In the genomic region with DNA sequence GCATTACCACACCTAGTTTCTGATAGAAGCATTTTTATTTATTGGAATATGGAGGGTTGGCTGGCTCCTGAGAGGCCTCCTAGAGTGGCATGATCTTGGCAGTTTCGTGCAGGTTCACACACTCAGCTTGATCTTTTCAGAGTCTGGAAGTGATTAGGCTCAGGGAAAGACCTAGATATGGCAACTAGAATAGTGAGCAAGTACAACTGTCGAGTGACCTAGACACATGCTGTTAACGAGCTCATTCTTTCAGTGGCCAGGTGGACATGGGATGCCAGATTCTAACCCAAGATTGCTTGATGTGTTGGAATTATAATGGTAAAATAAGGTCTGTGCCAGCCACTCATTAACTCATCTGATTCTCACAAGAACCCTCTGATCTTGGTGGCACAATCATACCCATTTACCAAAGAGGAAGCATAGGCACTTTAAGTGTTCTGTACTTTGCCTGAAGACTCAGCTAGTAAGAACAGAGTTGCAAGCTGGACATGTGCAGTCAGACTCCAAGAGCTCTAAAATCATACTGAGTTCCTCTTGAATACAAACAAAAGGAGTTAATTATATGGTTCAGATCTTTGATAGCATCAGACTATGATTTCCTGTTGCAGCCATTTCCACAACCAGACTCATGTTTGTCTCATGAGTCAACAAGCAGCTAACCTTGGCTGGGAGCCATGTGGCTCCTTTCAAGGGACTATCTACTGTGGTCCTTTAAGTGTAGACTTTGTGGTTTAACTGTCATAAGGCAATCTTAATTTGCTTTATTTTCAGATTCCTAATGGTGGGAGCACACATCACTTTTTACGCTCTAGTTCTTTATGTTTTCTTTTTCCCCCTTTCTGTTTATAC, we compare ENCODE assay signal across 8 cellular contexts.
DNase-seq lines count a peak whose midpoint lies in the region; ATAC-seq lines count a peak whose summit lies in the region.

No MANE protein-coding gene starts in this region.

- no peak overlapping the region for H3K4me3 Mint-ChIP-seq in activated CD4-positive, alpha-beta T cell treated with anti-CD3 and anti-CD28 coated beads for 36 hours
- H3K4me3 Mint-ChIP-seq in effector memory CD8-positive, alpha-beta T cell, result peak overlapping the region; percentile 29 to 30
- H3K4me3 Mint-ChIP-seq in natural killer cell treated with Interleukin-12 subunit alpha and Interleukin-12 subunit beta and Interleukin-15 and Interleukin-18, amount 100 ng/mL, for 72 hours, result no peak overlapping the region

- peak; percentile 95 for DNase-seq in DMS153 (lab: John Stamatoyannopoulos, UW)
- peak; percentile 75 to 94 for DNase-seq in NCI-H2081 (lab: John Stamatoyannopoulos, UW)
- peak; percentile 71 for DNase-seq in activated CD4-positive, alpha-beta T cell treated with anti-CD3 and anti-CD28 coated beads for 36 hours
- peak; percentile 64 to 71 (median 69) for DNase-seq in effector memory CD8-positive, alpha-beta T cell
- DNase-seq in natural killer cell treated with Interleukin-12 subunit alpha and Interleukin-12 subunit beta and Interleukin-15 and Interleukin-18, amount 100 ng/mL, for 72 hours (ENCODE audit: low spot score), result no peak
- DNase-seq in ureter (ENCODE audit: low spot score), result peak; percentile 82

- H3K27me3 Mint-ChIP-seq in activated CD4-positive, alpha-beta T cell treated with anti-CD3 and anti-CD28 coated beads for 36 hours, result no peaks in the 10 kb centered on the region
- H3K27me3 Mint-ChIP-seq in effector memory CD8-positive, alpha-beta T cell, result no peaks in the 10 kb centered on the region
- H3K27me3 Mint-ChIP-seq in natural killer cell treated with Interleukin-12 subunit alpha and Interleukin-12 subunit beta and Interleukin-15 and Interleukin-18, amount 100 ng/mL, for 72 hours, result no peaks in the 10 kb centered on the region

- no peaks in the 10 kb centered on the region for H3K9me3 Mint-ChIP-seq in activated CD4-positive, alpha-beta T cell treated with anti-CD3 and anti-CD28 coated beads for 36 hours (ENCODE audit: low read depth)
- no peaks in the 10 kb centered on the region for H3K9me3 Mint-ChIP-seq in effector memory CD8-positive, alpha-beta T cell
- H3K9me3 Mint-ChIP-seq in natural killer cell treated with Interleukin-12 subunit alpha and Interleukin-12 subunit beta and Interleukin-15 and Interleukin-18, amount 100 ng/mL, for 72 hours, result no peaks in the 10 kb centered on the region

- peaks cover 12% of the 10 kb centered on the region for H3K4me1 Mint-ChIP-seq in activated CD4-positive, alpha-beta T cell treated with anti-CD3 and anti-CD28 coated beads for 36 hours
- peaks cover 16 to 17% of the 10 kb centered on the region in 2 donors for H3K4me1 Mint-ChIP-seq in effector memory CD8-positive, alpha-beta T cell (ENCODE audit: low read depth in 2 of 2)
- peaks cover 10 to 15% of the 10 kb centered on the region in 2 donors for H3K4me1 Mint-ChIP-seq in natural killer cell treated with Interleukin-12 subunit alpha and Interleukin-12 subunit beta and Interleukin-15 and Interleukin-18, amount 100 ng/mL, for 72 hours (ENCODE audit: low read depth in 2 of 2)

- intact Hi-C loops in activated CD4-positive, alpha-beta T cell treated with anti-CD3 and anti-CD28 coated beads for 36 hours (cut with DNase I, micrococcal nuclease), result no loop called here

- CTCF ChIA-PET in activated CD4-positive, alpha-beta T cell treated with anti-CD3 and anti-CD28 coated beads for 36 hours (lab: Charles Lee), result interaction anchor here (1.3 to 1.4 kb wide), 2 partner anchors 10 to 17 kb away, joined by 3 to 4 read pairs; no protein-coding TSS in a partner anchor

- ATAC-seq in activated CD4-positive, alpha-beta T cell treated with anti-CD3 and anti-CD28 coated beads for 36 hours, result peak; percentile 91
- ATAC-seq in effector memory CD8-positive, alpha-beta T cell (replicated peaks), result peak; percentile 100
- peak; percentile 71 to 78 for ATAC-seq in natural killer cell treated with Interleukin-12 subunit alpha and Interleukin-12 subunit beta and Interleukin-15 and Interleukin-18, amount 100 ng/mL, for 72 hours
- ATAC-seq in HG02763 (IDR thresholded peaks at IDR 0.05; ENCODE audit: unreplicated experiment), result no peak
- ATAC-seq in HG02623 (IDR thresholded peaks at IDR 0.05; ENCODE audit: unreplicated experiment), result no peak

- no peak overlapping the region for H3K27ac Mint-ChIP-seq in activated CD4-positive, alpha-beta T cell treated with anti-CD3 and anti-CD28 coated beads for 36 hours
- H3K27ac Mint-ChIP-seq in effector memory CD8-positive, alpha-beta T cell, result peak overlapping the region; percentile 5 to 47
- no peak overlapping the region for H3K27ac Mint-ChIP-seq in natural killer cell treated with Interleukin-12 subunit alpha and Interleukin-12 subunit beta and Interleukin-15 and Interleukin-18, amount 100 ng/mL, for 72 hours

- POLR2A ChIA-PET in activated CD4-positive, alpha-beta T cell treated with anti-CD3 and anti-CD28 coated beads for 36 hours (lab: Charles Lee), result no interaction called here

- H3K36me3 Mint-ChIP-seq in activated CD4-positive, alpha-beta T cell treated with anti-CD3 and anti-CD28 coated beads for 36 hours (ENCODE audit: low read depth), result no peaks in the 10 kb centered on the region
- H3K36me3 Mint-ChIP-seq in effector memory CD8-positive, alpha-beta T cell (ENCODE audit: insufficient read depth), result no peaks in the 10 kb centered on the region
- peaks cover 4% of the 10 kb centered on the region for H3K36me3 Mint-ChIP-seq in natural killer cell treated with Interleukin-12 subunit alpha and Interleukin-12 subunit beta and Interleukin-15 and Interleukin-18, amount 100 ng/mL, for 72 hours

Comparison
In these comparisons a context has a peak if more than half of its experiments do, and no peak if none do; other contexts are left out.
1. ATAC-seq: peak in activated CD4-positive, alpha-beta T cell treated with anti-CD3 and anti-CD28 coated beads for 36 hours (single experiment), effector memory CD8-positive, alpha-beta T cell (single experiment) and natural killer cell treated with Interleukin-12 subunit alpha and Interleukin-12 subunit beta and Interleukin-15 and Interleukin-18, amount 100 ng/mL, for 72 hours (2 of 2); none in HG02763 (single experiment) and HG02623 (single experiment).
2. H3K27ac Mint-ChIP-seq: peak in effector memory CD8-positive, alpha-beta T cell (2 of 2); none in activated CD4-positive, alpha-beta T cell treated with anti-CD3 and anti-CD28 coated beads for 36 hours (single experiment) and natural killer cell treated with Interleukin-12 subunit alpha and Interleukin-12 subunit beta and Interleukin-15 and Interleukin-18, amount 100 ng/mL, for 72 hours (0 of 2).
3. H3K4me3 Mint-ChIP-seq: peak in effector memory CD8-positive, alpha-beta T cell (2 of 2); none in activated CD4-positive, alpha-beta T cell treated with anti-CD3 and anti-CD28 coated beads for 36 hours (single experiment) and natural killer cell treated with Interleukin-12 subunit alpha and Interleukin-12 subunit beta and Interleukin-15 and Interleukin-18, amount 100 ng/mL, for 72 hours (single experiment).